In genomic region chr13:110555601-110556223, GRCh38 we compare ENCODE assay signal across 11 cellular contexts. TPM values are rescaled to one million over a fixed set of nuclear protein-coding genes. Genes with fewer than 3 reads are reported as not detected.
A peak's percentile ranks its signal among the peaks of the same experiment; 100 is the strongest.
DNase-seq lines count a peak whose midpoint lies in the region; ATAC-seq and TF ChIP-seq lines count a peak whose summit lies in the region.
"Had no signal": no experiment of that assay in that cellular context is flagged by ENCODE, and none has a peak within 500 bp of the region (broad histone marks: within the 10 kb centered on the region; RNA-seq: fewer than 3 reads in every experiment).

No MANE protein-coding gene starts in this region.

- no peak overlapping the region for H3K27ac ChIP-seq in ascending aorta

- CTCF ChIA-PET in Caco-2 (lab: Charles Lee): interaction anchor here (1.2 kb wide), 1 partner anchor 100 kb away, joined by 6 read pairs; no protein-coding TSS in a partner anchor

- no peak for DNase-seq in Caco-2
- peak; percentile 78 for DNase-seq in SIG-M5 treated with dmso at 0.1 percent for 504 hours (lab: John Stamatoyannopoulos, UW; ENCODE audit: unreplicated experiment)
- peak; percentile 82 for DNase-seq in mucosa of gallbladder (ENCODE audit: low spot score)
- no peak for DNase-seq in cerebellar cortex (ENCODE audit: low spot score)
- no peak for DNase-seq in C1 segment of cervical spinal cord (lab: John Stamatoyannopoulos, UW)
- no peak for DNase-seq in ascending aorta (ENCODE audit: low spot score in 2 of 2)
- no peak for DNase-seq in activated CD8-positive, alpha-beta memory T cell treated with anti-CD3 and anti-CD28 coated beads, Interleukin-2, amount 50 U/mL, for 48 hours
- DNase-seq: DMS 273 treated with DMSO at 0.1 percent for 48 hours; NK-92 treated with Interleukin-12 subunit alpha and Interleukin-12 subunit beta, amount 100 ng/mL, for 24 hours had no signal

- no TSS peak for BruUV-seq in Caco-2 (replicated peaks; lab: Mats Ljungman, UMichigan)

- no peaks in the 10 kb centered on the region for H3K27me3 Mint-ChIP-seq in Caco-2 (ENCODE audit: insufficient read depth, unreplicated experiment)

- H3K9me3 ChIP-seq in Caco-2: no peaks in the 10 kb centered on the region
- H3K9me3 ChIP-seq in ascending aorta: no peaks in the 10 kb centered on the region

- H3K9me3 Mint-ChIP-seq in Caco-2 (ENCODE audit: unreplicated experiment): no peaks in the 10 kb centered on the region

- peaks cover 6% of the 10 kb centered on the region for H3K36me3 ChIP-seq in Caco-2 (ENCODE audit: control insufficient read depth, insufficient read depth, low read length)
- H3K36me3 ChIP-seq in ascending aorta: peaks cover 0 to 12% of the 10 kb centered on the region in 2 donors

- no peak for TF ChIP-seq CTCF in Caco-2 (IDR thresholded peaks at IDR 0.05; ENCODE audit: insufficient read depth in 1 of 2, low read depth in 1 of 2, low read length in 1 of 2, severe bottlenecking in 1 of 2, unreplicated experiment in 1 of 2)
- no peak for TF ChIP-seq CTCF in ascending aorta (IDR thresholded peaks at IDR 0.05)

- H3K4me1 ChIP-seq in Caco-2: peaks cover 30% of the 10 kb centered on the region
- H3K4me1 ChIP-seq in ascending aorta: peaks cover 4 to 11% of the 10 kb centered on the region in 2 donors

- H3K4me3 ChIP-seq in Caco-2 (ENCODE audit: low read depth, low read length) (no peak overlapping the region), ascending aorta (no peak overlapping the region)

- H3K4me1 Mint-ChIP-seq in Caco-2 (ENCODE audit: low read depth, unreplicated experiment): peaks cover 47% of the 10 kb centered on the region

- intact Hi-C loops in Caco-2 (cut with micrococcal nuclease; ENCODE audit: unreplicated experiment) (no loop called here), ascending aorta (cut with DNase I) (no loop called here)

- ATAC-seq in HG03469 (IDR thresholded peaks at IDR 0.05; ENCODE audit: unreplicated experiment): peak; percentile 46

- H3K27ac Mint-ChIP-seq in Caco-2 (ENCODE audit: unreplicated experiment): peak overlapping the region; percentile 69
- H3K27ac Mint-ChIP-seq: nephron had no signal

- H3K36me3 Mint-ChIP-seq in Caco-2 (ENCODE audit: insufficient read depth, unreplicated experiment): peaks cover 61% of the 10 kb centered on the region

- POLR2A ChIA-PET in Caco-2 (lab: Charles Lee): interaction anchor here (1.4 kb wide), 1 partner anchor 100 kb away, joined by 5 read pairs; no protein-coding TSS in a partner anchor

- H3K27me3 ChIP-seq in Caco-2 (replicated peaks; ENCODE audit: control insufficient read depth, insufficient read depth, low read length) (no peaks in the 10 kb centered on the region), ascending aorta (no peaks in the 10 kb centered on the region)

- H3K4me3 Mint-ChIP-seq in Caco-2 (ENCODE audit: unreplicated experiment): peak overlapping the region; percentile 29
- H3K4me3 Mint-ChIP-seq: nephron had no signal

RNA-seq across cellular contexts. Expression of gene RAB20, which starts 5.8 kb away (rescaled TPM):
- total RNA-seq in Caco-2 (2022) (37.9 and 40.1 TPM in 2 replicates), mucosa of gallbladder (41.1 TPM), ascending aorta (17.7 TPM)

RNA-seq across cellular contexts. Expression of gene NAXD, which starts 59.6 kb away (rescaled TPM):
- total RNA-seq in Caco-2 (2022) (48.8 and 51.5 TPM in 2 replicates), mucosa of gallbladder (62.7 TPM), ascending aorta (1.9 TPM)

Comparison
In these comparisons a context has a peak if more than half of its experiments do, and no peak if none do; other contexts are left out.
1. DNase-seq: peak in SIG-M5 treated with dmso at 0.1 percent for 504 hours (single experiment) and mucosa of gallbladder (single experiment); none in Caco-2 (0 of 2), cerebellar cortex (single experiment), C1 segment of cervical spinal cord (0 of 14), ascending aorta (0 of 2) and activated CD8-positive, alpha-beta memory T cell treated with anti-CD3 and anti-CD28 coated beads, Interleukin-2, amount 50 U/mL, for 48 hours (single experiment).
2. RNA of gene NAXD, which starts 59.6 kb away (total RNA-seq): 62.7 TPM in mucosa of gallbladder (single experiment) and 48.8 to 51.5 TPM in Caco-2; 1.9 TPM in ascending aorta (single experiment); every median in the first group is over 10 times any median in the second.